ENCODE assay signal across 8 cellular contexts in the genomic region with DNA sequence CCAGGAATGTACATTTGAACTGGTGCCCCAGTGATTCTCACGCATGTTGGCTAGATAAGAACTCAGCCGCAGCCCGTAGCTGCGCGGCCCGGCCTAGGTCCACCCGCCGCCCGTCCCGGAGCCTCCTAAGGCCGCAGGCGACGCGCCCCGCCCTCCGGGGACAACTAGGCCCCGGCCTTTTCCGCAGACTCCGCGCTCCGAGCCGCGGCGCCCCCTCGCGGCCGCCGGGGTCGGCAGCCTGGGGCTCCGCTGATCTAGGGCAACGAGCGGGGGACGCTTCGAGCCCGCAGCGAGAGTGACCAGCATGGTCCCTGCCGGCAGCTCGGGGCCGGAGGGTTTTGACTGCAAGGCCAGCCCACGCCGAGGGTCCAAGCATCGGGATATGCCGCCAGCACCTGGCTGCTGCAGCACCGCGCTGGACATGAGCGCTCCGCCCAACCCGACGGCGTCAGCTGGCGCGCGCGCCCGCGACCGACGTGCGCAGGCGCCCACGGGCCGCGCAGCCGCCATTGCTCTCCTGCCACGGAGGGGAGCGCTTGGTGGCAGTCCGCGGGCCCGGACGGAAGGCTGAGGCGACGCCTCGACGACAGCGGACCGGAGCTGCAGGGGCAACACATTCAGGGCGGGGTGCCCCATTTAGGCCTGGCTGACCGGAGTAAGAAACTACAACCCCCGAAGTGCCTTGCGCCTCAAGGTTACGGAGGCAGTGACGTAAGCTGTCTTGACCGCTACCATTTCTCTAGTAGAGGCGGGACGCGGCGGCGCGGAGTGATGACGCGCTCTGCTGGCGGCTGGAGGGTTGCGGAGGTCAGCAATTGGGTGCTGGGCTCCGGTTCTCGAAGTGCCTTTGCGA. TPM values are rescaled to one million over a fixed set of nuclear protein-coding genes. Genes with fewer than 3 reads are reported as not detected.
DNase-seq lines count a peak whose midpoint lies in the region; ATAC-seq and TF ChIP-seq lines count a peak whose summit lies in the region.

A gene with protein sequence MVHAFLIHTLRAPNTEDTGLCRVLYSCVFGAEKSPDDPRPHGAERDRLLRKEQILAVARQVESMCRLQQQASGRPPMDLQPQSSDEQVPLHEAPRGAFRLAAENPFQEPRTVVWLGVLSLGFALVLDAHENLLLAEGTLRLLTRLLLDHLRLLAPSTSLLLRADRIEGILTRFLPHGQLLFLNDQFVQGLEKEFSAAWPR (plus strand): TSS at position 500 of the 853 bp plus-strand sequence. CDS start 1,571 bp downstream, outside the sequence.

- H3K36me3 ChIP-seq in right atrium auricular region (peaks cover 26% of the 10 kb centered on the region), aorta (ENCODE audit: control insufficient read depth in 1 of 2, insufficient read depth in 2 of 2, low read length in 1 of 2) (no peaks in the 10 kb centered on the region)

- peak within 1 kb of the TSS; percentile 51 to 69 for H3K4me3 ChIP-seq in right atrium auricular region
- peak within 1 kb of the TSS; percentile 62 to 70 for H3K4me3 ChIP-seq in aorta (ENCODE audit: low read length in 2 of 2)

- peak within 1 kb of the TSS; percentile 93 for H3K4me3 Mint-ChIP-seq in T-helper 17 cell

- intact Hi-C loops in aorta (cut with DNase I): loop anchor here in 1 of 2 donors (1.0 kb wide), 1 partner anchor 34 kb away; the partner anchor contains the start of gene CENPB

- H3K27ac Mint-ChIP-seq in T-helper 17 cell: peak within 1 kb of the TSS; percentile 96

- DNase-seq in NCI-H1694 treated with DMSO at 0.1 percent for 48 hours (lab: John Stamatoyannopoulos, UW): peak; percentile 91
- DNase-seq in T-helper 17 cell: peak; percentile 81 to 86 (median 83)
- DNase-seq in amygdala (lab: John Stamatoyannopoulos, UW): peak; percentile 75 to 99 (median 94)
- peak; percentile 98 for DNase-seq in right atrium auricular region (ENCODE audit: low spot score)
- peak; percentile 95 for DNase-seq in putamen (ENCODE audit: low spot score)
- peak; percentile 98 to 99 for DNase-seq in aorta

- H3K36me3 Mint-ChIP-seq in T-helper 17 cell (ENCODE audit: low read depth): peaks cover 2% of the 10 kb centered on the region

- TF ChIP-seq CTCF in right atrium auricular region (IDR thresholded peaks at IDR 0.05): peak; percentile 99

- ATAC-seq in GM18498 (IDR thresholded peaks at IDR 0.05; ENCODE audit: unreplicated experiment): peak; percentile 86
- ATAC-seq in HG02938 (IDR thresholded peaks at IDR 0.05; ENCODE audit: unreplicated experiment): peak; percentile 70
- peak; percentile 90 for ATAC-seq in T-helper 17 cell
- ATAC-seq in aorta (ENCODE audit: low FRiP score): peak; percentile 96

- no peaks in the 10 kb centered on the region for H3K27me3 ChIP-seq in right atrium auricular region
- H3K27me3 ChIP-seq in aorta (ENCODE audit: control insufficient read depth in 1 of 2, insufficient read depth in 2 of 2, low read length in 1 of 2): no peaks in the 10 kb centered on the region

- WGBS in aorta, 2 donors: 0% methylated on average over 79 to 96 of the region's 96 CpGs

- H3K9me3 ChIP-seq in T-helper 17 cell (ENCODE audit: control insufficient read depth, low read length, poor library complexity, severe bottlenecking) (no peaks in the 10 kb centered on the region), right atrium auricular region (no peaks in the 10 kb centered on the region), aorta (ENCODE audit: control insufficient read depth, low read length) (no peaks in the 10 kb centered on the region)

- H3K27ac ChIP-seq in right atrium auricular region (peak within 1 kb of the TSS; percentile 96 to 99), aorta (ENCODE audit: low read depth in 1 of 2, low read length in 2 of 2) (peak within 1 kb of the TSS; percentile 69 to 95)

- H3K27me3 Mint-ChIP-seq in T-helper 17 cell: no peaks in the 10 kb centered on the region

- peaks cover 0 to 27% of the 10 kb centered on the region in 2 donors for H3K4me1 ChIP-seq in right atrium auricular region
- H3K4me1 ChIP-seq in aorta (ENCODE audit: control insufficient read depth in 1 of 2, insufficient read depth in 2 of 2, low read length in 2 of 2): no peaks in the 10 kb centered on the region

- peaks cover 26% of the 10 kb centered on the region for H3K4me1 Mint-ChIP-seq in T-helper 17 cell

RNA-seq across cellular contexts. Expression of the gene that starts here (rescaled TPM):
- total RNA-seq in T-helper 17 cell (10 to 100 TPM; 11.3 to 11.9 TPM), right atrium auricular region (10 to 100 TPM; 14.6 to 17.3 TPM), aorta (10 to 100 TPM in 1 of 2 donors, 1 to 10 TPM in 1; 9.9 to 12.3 TPM)
- polyA plus RNA-seq in aorta: 1 to 10 TPM; 4.4 to 5.9 TPM

Comparison
In these comparisons a context has a peak if more than half of its experiments do, and no peak if none do; other contexts are left out.
1. Peak in every context shown above with its lines: DNase-seq, ATAC-seq, H3K4me3 ChIP-seq and H3K27ac ChIP-seq.